In genomic region chr2:217939629-217940245, GRCh38 we compare ENCODE assay signal across 16 cellular contexts.
DNase-seq lines count a peak whose midpoint lies in the region; ATAC-seq and TF ChIP-seq lines count a peak whose summit lies in the region.
"Had no signal": no experiment of that assay in that cellular context is flagged by ENCODE, and none has a peak within 500 bp of the region (broad histone marks: within the 10 kb centered on the region; RNA-seq: fewer than 3 reads in every experiment).

No MANE protein-coding gene starts in this region.

- no peaks in the 10 kb centered on the region for H3K9me3 Mint-ChIP-seq in HFFc6
- H3K9me3 Mint-ChIP-seq: activated naive CD8-positive, alpha-beta T cell treated with anti-CD3 and anti-CD28 coated beads, Interleukin-2, amount 10 ng/mL, durations not matched to agents 7 days and 5 days; CD4-positive, alpha-beta memory T cell; central memory CD8-positive, alpha-beta T cell had no signal

- H3K4me3 Mint-ChIP-seq in HFFc6, result no peak overlapping the region
- H3K4me3 Mint-ChIP-seq: activated naive CD8-positive, alpha-beta T cell treated with anti-CD3 and anti-CD28 coated beads, Interleukin-2, amount 10 ng/mL, durations not matched to agents 7 days and 5 days; CD4-positive, alpha-beta memory T cell; central memory CD8-positive, alpha-beta T cell had no signal

- DNase-seq in AG04449 (ENCODE audit: low read depth, low spot score), result no peak
- DNase-seq in dorsolateral prefrontal cortex, result peak in 1 of 10 donors; percentile 25
- DNase-seq in lung (ENCODE audit: low spot score), result no peak
- DNase-seq in spleen, result peak; percentile 81
- no peak for DNase-seq in SW480 (ENCODE audit: low spot score)
- DNase-seq in HFFc6, result no peak
- DNase-seq in LoVo (ENCODE audit: low spot score), result no peak
- DNase-seq: activated CD4-positive, alpha-beta T cell treated with anti-CD3 and anti-CD28 coated beads, Interleukin-2, amount 50 U/mL, for 1 hour; activated naive CD8-positive, alpha-beta T cell treated with anti-CD3 and anti-CD28 coated beads, Interleukin-2, amount 10 ng/mL, durations not matched to agents 7 days and 5 days; activated T-cell treated with anti-CD3 and anti-CD28 coated beads, Interleukin-2, amount 50 U/mL, for 48 hours; CD4-positive, alpha-beta memory T cell; midbrain; NCI-H1694; NCI-H510A had no signal

- H3K27me3 Mint-ChIP-seq in HFFc6 (ENCODE audit: insufficient read depth), result peaks cover 2% of the 10 kb centered on the region; the same call in 1 of the 2 replicates

- no peaks in the 10 kb centered on the region for H3K27me3 ChIP-seq in dorsolateral prefrontal cortex
- H3K27me3 ChIP-seq in lung (ENCODE audit: control insufficient read depth, insufficient read depth), result no peaks in the 10 kb centered on the region
- peaks cover 0 to 22% (median 0%) of the 10 kb centered on the region in 7 donors for H3K27me3 ChIP-seq in spleen (replicated peaks in 1 of 7)

- peaks cover 10% of the 10 kb centered on the region for H3K36me3 Mint-ChIP-seq in HFFc6 (ENCODE audit: low read depth)
- H3K36me3 Mint-ChIP-seq: activated naive CD8-positive, alpha-beta T cell treated with anti-CD3 and anti-CD28 coated beads, Interleukin-2, amount 10 ng/mL, durations not matched to agents 7 days and 5 days; CD4-positive, alpha-beta memory T cell had no signal

- H3K27ac Mint-ChIP-seq in HFFc6, result no peak overlapping the region
- H3K27ac Mint-ChIP-seq: activated naive CD8-positive, alpha-beta T cell treated with anti-CD3 and anti-CD28 coated beads, Interleukin-2, amount 10 ng/mL, durations not matched to agents 7 days and 5 days; CD4-positive, alpha-beta memory T cell had no signal

- ATAC-seq in lung (ENCODE audit: insufficient read depth, low FRiP score) (no peak), GM18873 (IDR thresholded peaks at IDR 0.05; ENCODE audit: low FRiP score, unreplicated experiment) (no peak)

- H3K36me3 ChIP-seq in lung (ENCODE audit: control insufficient read depth in 2 of 2, insufficient read depth in 2 of 2, low read length in 2 of 2) (peaks cover 0 to 8% of the 10 kb centered on the region in 2 donors), spleen (no peaks in the 10 kb centered on the region)

- POLR2A ChIA-PET in AG04449 (lab: Yijun Ruan, JAX), result interaction anchor here (1.1 kb wide), 1 partner anchor 20 kb away, joined by 3 read pairs; no protein-coding TSS in a partner anchor

- peaks cover 87% of the 10 kb centered on the region for H3K4me1 Mint-ChIP-seq in HFFc6 (ENCODE audit: low read depth)
- H3K4me1 Mint-ChIP-seq: CD4-positive, alpha-beta memory T cell had no signal

- peaks cover 20 to 56% of the 10 kb centered on the region in 2 donors for H3K4me1 ChIP-seq in lung (ENCODE audit: control insufficient read depth in 2 of 2, insufficient read depth in 2 of 2, low read length in 2 of 2)
- H3K4me1 ChIP-seq in spleen, result peaks cover 17 to 84% (median 48%) of the 10 kb centered on the region in 6 donors

- peak overlapping the region; percentile 15; the same call in 1 of the 2 replicates for H3K4me3 ChIP-seq in AG04449 (ENCODE audit: low read depth, low read length)
- peak overlapping the region in 38 of 59 donors; percentile 1 to 81 (median 70) for H3K4me3 ChIP-seq in dorsolateral prefrontal cortex
- H3K4me3 ChIP-seq in lung, result peak overlapping the region; percentile 26
- H3K4me3 ChIP-seq in spleen, result peak overlapping the region in 7 of 8 donors; percentile 53 to 83 (median 62)

- H3K9me3 ChIP-seq in lung (ENCODE audit: control insufficient read depth in 2 of 2, insufficient read depth in 1 of 2, low read length in 1 of 2), result no peaks in the 10 kb centered on the region
- H3K9me3 ChIP-seq in spleen, result no peaks in the 10 kb centered on the region

- intact Hi-C loops in dorsolateral prefrontal cortex (cut with DNase I), result loop anchor here (5.0 to 10.0 kb wide), 4 partner anchors 32 to 152 kb away; no protein-coding TSS in a partner anchor
- intact Hi-C loops in spleen (cut with DNase I; ENCODE audit: low total_unique reads), result no loop called here

- no peak for TF ChIP-seq POLR2A in spleen (IDR thresholded peaks at IDR 0.05)

- H3K27ac ChIP-seq in dorsolateral prefrontal cortex (peak overlapping the region in 21 of 59 donors; percentile 9 to 90 (median 66)), lung (ENCODE audit: low read depth in 1 of 2, low read length in 1 of 2) (peak overlapping the region; percentile 89 to 95), spleen (peak overlapping the region; percentile 15 to 86 (median 80))

- CTCF ChIA-PET in AG04449 (lab: Yijun Ruan, JAX), result interaction anchor here (1.3 to 2.3 kb wide), 2 partner anchors 48 to 55 kb away, joined by 4 to 9 read pairs; no protein-coding TSS in a partner anchor

- TF ChIP-seq CTCF in AG04449 (IDR thresholded peaks at IDR 0.05; ENCODE audit: insufficient read depth, low read length, missing control alignments), result no peak
- no peak for TF ChIP-seq CTCF in dorsolateral prefrontal cortex (IDR thresholded peaks at IDR 0.05 in 54 of 56, conservative IDR thresholded peaks at IDR 0.05 in 2 of 56; ENCODE audit: low read depth in 1 of 56, partially characterized antibody in 56 of 56)
- TF ChIP-seq CTCF in lung (IDR thresholded peaks at IDR 0.05; ENCODE audit: control extremely low read depth, extremely low read depth), result no peak
- no peak for TF ChIP-seq CTCF in spleen (IDR thresholded peaks at IDR 0.05 in 8 of 11, conservative IDR thresholded peaks at IDR 0.05 in 3 of 11)
- TF ChIP-seq CTCF in HFFc6 (IDR thresholded peaks at IDR 0.05), result no peak

- WGBS in lung, 2 donors, result 40 to 62% methylated on average over 7 of the region's 7 CpGs
- 56 to 71% (median 61%) methylated on average over 4 to 7 of the region's 7 CpGs for WGBS in spleen, 5 donors

Comparison
In these comparisons a context has a peak if more than half of its experiments do, and no peak if none do; other contexts are left out.
1. H3K4me3 ChIP-seq: peak in every context shown above with its lines; median percentile 70 in dorsolateral prefrontal cortex; 62 in spleen; 26 in lung; 15 in AG04449.